1 cellular context compared by ENCODE assay signal in genomic region chr1:10690484-10690883, GRCh38.
TF ChIP-seq lines count a peak whose summit lies in the region.

No MANE protein-coding gene starts in this region.

TF ChIP-seq in K562, 482 proteins besides CTCF, POLR2A, EP300 and RAD21 (continued from another document):
- TF ChIP-seq ZNF518B (CRISPR knock-in tag; IDR thresholded peaks at IDR 0.05) (no peak), HES1 (IDR thresholded peaks at IDR 0.05; ENCODE audit: low read depth) (no peak), HNRNPLL (IDR thresholded peaks at IDR 0.05; ENCODE audit: low read depth, low read length, poor library complexity, severe bottlenecking) (no peak), SP2 (IDR thresholded peaks at IDR 0.05; ENCODE audit: extremely low read depth, low read depth, low read length, poor library complexity, severe bottlenecking) (no peak), KDM1A (IDR thresholded peaks at IDR 0.05) (no peak), ZNF175 (CRISPR knock-in tag; IDR thresholded peaks at IDR 0.05; ENCODE audit: low read depth) (no peak), L3MBTL2 (IDR thresholded peaks at IDR 0.05) (peak; percentile 93), KLF10 (CRISPR knock-in tag; IDR thresholded peaks at IDR 0.05) (no peak), ZNF347 (CRISPR knock-in tag; IDR thresholded peaks at IDR 0.05; ENCODE audit: low read depth) (no peak), SMAD3 (CRISPR knock-in tag; conservative IDR thresholded peaks at IDR 0.05) (no peak), FUS (optimal IDR thresholded peaks at IDR 0.05; ENCODE audit: low read depth, low read length) (no peak), MEIS2 (IDR thresholded peaks at IDR 0.05; ENCODE audit: partially characterized antibody) (no peak), ZNF436 (CRISPR knock-in tag; IDR thresholded peaks at IDR 0.05) (no peak)
- TF ChIP-seq, protein P1, sequence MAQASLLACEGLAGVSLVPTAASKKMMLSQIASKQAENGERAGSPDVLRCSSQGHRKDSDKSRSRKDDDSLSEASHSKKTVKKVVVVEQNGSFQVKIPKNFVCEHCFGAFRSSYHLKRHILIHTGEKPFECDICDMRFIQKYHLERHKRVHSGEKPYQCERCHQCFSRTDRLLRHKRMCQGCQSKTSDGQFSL (CRISPR knock-in tag; IDR thresholded peaks at IDR 0.05): 0 out of 2 replicates have a peak, but pooled peaks have one; percentile 25
- TF ChIP-seq, protein P1 (tag; IDR thresholded peaks at IDR 0.05): no peak
- TF ChIP-seq, protein P2, sequence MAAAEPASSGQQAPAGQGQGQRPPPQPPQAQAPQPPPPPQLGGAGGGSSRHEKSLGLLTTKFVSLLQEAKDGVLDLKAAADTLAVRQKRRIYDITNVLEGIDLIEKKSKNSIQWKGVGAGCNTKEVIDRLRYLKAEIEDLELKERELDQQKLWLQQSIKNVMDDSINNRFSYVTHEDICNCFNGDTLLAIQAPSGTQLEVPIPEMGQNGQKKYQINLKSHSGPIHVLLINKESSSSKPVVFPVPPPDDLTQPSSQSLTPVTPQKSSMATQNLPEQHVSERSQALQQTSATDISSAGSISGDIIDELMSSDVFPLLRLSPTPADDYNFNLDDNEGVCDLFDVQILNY (CRISPR knock-in tag; IDR thresholded peaks at IDR 0.05): no peak
